ENCODE assay signal across 9 cellular contexts in the genomic region with DNA sequence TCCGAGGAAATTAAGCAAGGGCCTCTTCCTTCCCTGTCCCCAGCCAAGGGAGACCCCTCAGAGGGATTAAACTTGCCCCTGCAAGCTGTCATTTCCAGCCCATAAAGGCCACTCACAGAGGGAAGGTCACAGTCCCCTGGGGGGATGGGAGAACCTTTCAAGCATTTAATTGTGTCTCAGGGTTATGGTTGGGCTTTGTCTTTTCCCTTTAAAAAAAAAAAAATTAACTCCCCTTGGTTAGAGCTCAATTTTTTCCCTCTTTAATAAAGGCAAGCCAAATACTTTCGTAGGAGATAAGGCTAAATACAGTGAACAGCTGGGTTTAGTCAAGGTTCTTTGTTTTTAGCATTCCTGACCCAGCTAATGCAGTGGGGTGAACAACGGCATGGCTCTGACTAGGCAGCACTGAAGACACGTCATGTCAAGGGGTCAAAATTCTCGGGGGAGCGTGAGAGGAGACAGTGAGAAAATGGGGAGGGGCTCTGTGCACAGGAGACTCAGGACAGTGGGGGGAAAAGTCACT. TPM values are rescaled to one million over a fixed set of nuclear protein-coding genes. Genes with fewer than 3 reads are reported as not detected.
A peak's percentile ranks its signal among the peaks of the same experiment; 100 is the strongest.
DNase-seq lines count a peak whose midpoint lies in the region; ATAC-seq and TF ChIP-seq lines count a peak whose summit lies in the region.
"Had no signal": no experiment of that assay in that cellular context is flagged by ENCODE, and none has a peak within 500 bp of the region (broad histone marks: within the 10 kb centered on the region; RNA-seq: fewer than 3 reads in every experiment).

No MANE protein-coding gene starts in this region.

- H3K4me1 ChIP-seq in NT2/D1 (ENCODE audit: insufficient read depth, insufficient read length) (peaks cover 24% of the 10 kb centered on the region), neural progenitor cell (peaks cover 23% of the 10 kb centered on the region)

- H3K27me3 ChIP-seq in NT2/D1 (ENCODE audit: insufficient read depth, insufficient read length) (no peaks in the 10 kb centered on the region), neural progenitor cell (no peaks in the 10 kb centered on the region)

- H4K20me1 ChIP-seq in neural progenitor cell (ENCODE audit: low read depth): peaks cover 70% of the 10 kb centered on the region

- H3K27ac Mint-ChIP-seq in neural progenitor cell: peak overlapping the region; percentile 93
- H3K27ac Mint-ChIP-seq: memory B cell had no signal

- H3K4me3 ChIP-seq in NT2/D1 (ENCODE audit: insufficient read length, low read depth) (no peak overlapping the region), fibroblast of villous mesenchyme (ENCODE audit: low read depth, low read length) (no peak overlapping the region), neural progenitor cell (no peak overlapping the region)

- H3K4me3 Mint-ChIP-seq in neural progenitor cell: peak overlapping the region; percentile 75
- H3K4me3 Mint-ChIP-seq: memory B cell had no signal

- H3K9me3 Mint-ChIP-seq in neural progenitor cell: no peaks in the 10 kb centered on the region
- H3K9me3 Mint-ChIP-seq: memory B cell had no signal

- H3K9ac ChIP-seq in NT2/D1 (ENCODE audit: insufficient read length, low read depth): peak overlapping the region; percentile 27
- no peak overlapping the region for H3K9ac ChIP-seq in neural progenitor cell

- peaks cover 72% of the 10 kb centered on the region for H3K4me1 Mint-ChIP-seq in neural progenitor cell
- H3K4me1 Mint-ChIP-seq: memory B cell had no signal

- H3F3A ChIP-seq in neural progenitor cell (ENCODE audit: low read depth): peaks cover 14% of the 10 kb centered on the region

- H3K27me3 Mint-ChIP-seq in neural progenitor cell (ENCODE audit: insufficient read depth, low read depth): peaks cover 22% of the 10 kb centered on the region
- H3K27me3 Mint-ChIP-seq: memory B cell had no signal

- H3K36me3 ChIP-seq in NT2/D1 (ENCODE audit: insufficient read depth, insufficient read length, low read length) (peaks cover 70% of the 10 kb centered on the region), neural progenitor cell (no peaks in the 10 kb centered on the region)

- no peaks in the 10 kb centered on the region for H3K79me2 ChIP-seq in neural progenitor cell (ENCODE audit: low read depth)

- TF ChIP-seq CTCF in fibroblast of villous mesenchyme (IDR thresholded peaks at IDR 0.05; ENCODE audit: insufficient read depth, low read depth, low read length) (no peak), neural progenitor cell (IDR thresholded peaks at IDR 0.05) (no peak)

- H3K36me3 Mint-ChIP-seq in neural progenitor cell: peaks cover 56% of the 10 kb centered on the region
- H3K36me3 Mint-ChIP-seq: memory B cell had no signal

- peak overlapping the region; percentile 46 for H3K4me2 ChIP-seq in neural progenitor cell

- no peak for ATAC-seq in GM18498 (IDR thresholded peaks at IDR 0.05; ENCODE audit: unreplicated experiment)
- no peak for ATAC-seq in HG03280 (IDR thresholded peaks at IDR 0.05; ENCODE audit: unreplicated experiment)

- no peak overlapping the region for H3K27ac ChIP-seq in neural progenitor cell

- H3K9me3 ChIP-seq in NT2/D1 (ENCODE audit: insufficient read depth, low read length) (no peaks in the 10 kb centered on the region), neural progenitor cell (ENCODE audit: low read depth) (no peaks in the 10 kb centered on the region)

- DNase-seq in AG08395 (ENCODE audit: low spot score) (peak; percentile 33), NT2/D1 (ENCODE audit: low read depth, low spot score) (no peak), fibroblast of villous mesenchyme (ENCODE audit: low read depth) (peak; percentile 78), neural progenitor cell (ENCODE audit: low spot score) (peak; percentile 28), NCI-H774 (lab: John Stamatoyannopoulos, UW) (no peak)
- DNase-seq in stimulated activated CD4-positive, alpha-beta T cell treated with anti-CD3 and anti-CD28 coated beads, Interleukin-4, amount 100 ng/mL, for 4 hours: no peak

- no peak overlapping the region for H2AFZ ChIP-seq in neural progenitor cell (replicated peaks)

RNA-seq across cellular contexts. Expression of a gene that starts 30.4 kb away (rescaled TPM):
- total RNA-seq in fibroblast of villous mesenchyme (1.3 and 1.9 TPM in 2 replicates), neural progenitor cell (ENCODE audit: low replicate concordance) (21.8 and 22.0 TPM in 2 replicates)

Comparison
In these comparisons a context has a peak if more than half of its experiments do, and no peak if none do; other contexts are left out.
1. DNase-seq: peak in AG08395 (single experiment), fibroblast of villous mesenchyme (single experiment) and neural progenitor cell (single experiment); none in NT2/D1 (single experiment), NCI-H774 (single experiment) and stimulated activated CD4-positive, alpha-beta T cell treated with anti-CD3 and anti-CD28 coated beads, Interleukin-4, amount 100 ng/mL, for 4 hours (0 of 2).